Comparison of ENCODE assay signal across 8 cellular contexts in the genomic region with DNA sequence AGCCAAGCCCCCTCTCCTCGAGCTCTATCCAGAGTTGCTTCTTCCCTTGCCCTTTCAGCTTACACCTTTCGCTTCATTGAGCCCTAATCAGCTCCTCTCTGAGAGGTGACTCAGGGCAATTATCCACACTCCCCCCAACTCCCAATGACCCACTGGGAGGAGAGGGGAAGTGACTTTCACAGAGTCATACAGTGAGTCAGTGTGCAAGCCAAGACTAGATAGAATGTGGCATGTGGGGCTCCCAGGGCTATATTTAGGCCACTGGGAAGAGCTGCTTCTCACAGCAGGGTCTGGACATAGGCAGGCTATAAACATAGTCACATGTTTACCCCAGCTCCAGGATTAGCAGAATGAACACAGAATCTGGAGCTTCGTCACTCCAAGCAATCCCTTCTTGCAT. TPM values are rescaled to one million over a fixed set of nuclear protein-coding genes. Genes with fewer than 3 reads are reported as not detected.
DNase-seq lines count a peak whose midpoint lies in the region; ATAC-seq and TF ChIP-seq lines count a peak whose summit lies in the region.

No MANE protein-coding gene starts in this region.

- H3K9me3 ChIP-seq in RWPE2 (ENCODE audit: severe bottlenecking) = no peaks in the 10 kb centered on the region

- peak; percentile 95 for ATAC-seq in RWPE2 (ENCODE audit: low read depth)
- ATAC-seq in foreskin keratinocyte = peak; percentile 95
- ATAC-seq in stimulated activated effector memory CD8-positive, alpha-beta T cell treated with anti-CD3 and anti-CD28 coated beads, Interleukin-12 subunit alpha, Interleukin-12 subunit beta, amount 100 ng/mL, for 72 hours = peak; percentile 48
- no peak for ATAC-seq in GM18907 (IDR thresholded peaks at IDR 0.05; ENCODE audit: unreplicated experiment)

- TF ChIP-seq CTCF in RWPE2 (IDR thresholded peaks at IDR 0.05; ENCODE audit: poor library complexity, severe bottlenecking) = no peak
- TF ChIP-seq CTCF in foreskin keratinocyte (conservative IDR thresholded peaks at IDR 0.05) = no peak

- H3K9me3 Mint-ChIP-seq in stimulated activated effector memory CD8-positive, alpha-beta T cell treated with anti-CD3 and anti-CD28 coated beads, Interleukin-12 subunit alpha, Interleukin-12 subunit beta, amount 100 ng/mL, for 72 hours = no peaks in the 10 kb centered on the region
- no peaks in the 10 kb centered on the region for H3K9me3 Mint-ChIP-seq in activated naive CD4-positive, alpha-beta T cell treated with anti-CD3 and anti-CD28 coated beads, Interleukin-2, amount 10 ng/mL, durations not matched to agents 7 days and 5 days

- H3K4me3 Mint-ChIP-seq in stimulated activated effector memory CD8-positive, alpha-beta T cell treated with anti-CD3 and anti-CD28 coated beads, Interleukin-12 subunit alpha, Interleukin-12 subunit beta, amount 100 ng/mL, for 72 hours = no peak overlapping the region
- H3K4me3 Mint-ChIP-seq in activated naive CD4-positive, alpha-beta T cell treated with anti-CD3 and anti-CD28 coated beads, Interleukin-2, amount 10 ng/mL, durations not matched to agents 7 days and 5 days = no peak overlapping the region

- H3K4me1 ChIP-seq in RWPE2 (ENCODE audit: insufficient read depth, poor library complexity, severe bottlenecking) (peaks cover 25% of the 10 kb centered on the region), foreskin keratinocyte (peaks cover 33% of the 10 kb centered on the region)

- H3K27me3 ChIP-seq in RWPE2 (ENCODE audit: insufficient read depth, poor library complexity, severe bottlenecking) (no peaks in the 10 kb centered on the region), foreskin keratinocyte (no peaks in the 10 kb centered on the region)

- H3K27me3 Mint-ChIP-seq in activated naive CD4-positive, alpha-beta T cell treated with anti-CD3 and anti-CD28 coated beads, Interleukin-2, amount 10 ng/mL, durations not matched to agents 7 days and 5 days = peaks cover 35% of the 10 kb centered on the region

- DNase-seq in NCI-H82 (lab: John Stamatoyannopoulos, UW) = peak; percentile 27
- no peak for DNase-seq in NCI-H82 treated with DMSO at 0.1 percent for 48 hours (lab: John Stamatoyannopoulos, UW; ENCODE audit: unreplicated experiment)
- peak; percentile 88 for DNase-seq in RWPE2 (ENCODE audit: low spot score)
- peak; percentile 98 to 99 for DNase-seq in foreskin keratinocyte
- no peak for DNase-seq in stimulated activated effector memory CD8-positive, alpha-beta T cell treated with anti-CD3 and anti-CD28 coated beads, Interleukin-12 subunit alpha, Interleukin-12 subunit beta, amount 100 ng/mL, for 72 hours (ENCODE audit: low spot score in 2 of 2)
- DNase-seq in NAMALWA (ENCODE audit: low spot score) = no peak
- DNase-seq in activated naive CD4-positive, alpha-beta T cell treated with anti-CD3 and anti-CD28 coated beads, Interleukin-2, amount 10 ng/mL, durations not matched to agents 7 days and 5 days = no peak

- H3K36me3 Mint-ChIP-seq in stimulated activated effector memory CD8-positive, alpha-beta T cell treated with anti-CD3 and anti-CD28 coated beads, Interleukin-12 subunit alpha, Interleukin-12 subunit beta, amount 100 ng/mL, for 72 hours = no peaks in the 10 kb centered on the region
- H3K36me3 Mint-ChIP-seq in activated naive CD4-positive, alpha-beta T cell treated with anti-CD3 and anti-CD28 coated beads, Interleukin-2, amount 10 ng/mL, durations not matched to agents 7 days and 5 days = no peaks in the 10 kb centered on the region

- CTCF ChIA-PET in activated naive CD4-positive, alpha-beta T cell treated with anti-CD3 and anti-CD28 coated beads, Interleukin-2, amount 10 ng/mL, durations not matched to agents 7 days and 5 days (lab: Charles Lee) = interaction anchor here (0.7 to 1.6 kb wide), 2 partner anchors 17 to 212 kb away, joined by 3 to 6 read pairs; no protein-coding TSS in a partner anchor

- no peak overlapping the region for H3K4me3 ChIP-seq in RWPE2 (ENCODE audit: severe bottlenecking)

- H3K4me1 Mint-ChIP-seq in stimulated activated effector memory CD8-positive, alpha-beta T cell treated with anti-CD3 and anti-CD28 coated beads, Interleukin-12 subunit alpha, Interleukin-12 subunit beta, amount 100 ng/mL, for 72 hours = no peaks in the 10 kb centered on the region
- no peaks in the 10 kb centered on the region for H3K4me1 Mint-ChIP-seq in activated naive CD4-positive, alpha-beta T cell treated with anti-CD3 and anti-CD28 coated beads, Interleukin-2, amount 10 ng/mL, durations not matched to agents 7 days and 5 days

- H3K27ac ChIP-seq in RWPE2 (ENCODE audit: poor library complexity, severe bottlenecking) (peak overlapping the region; percentile 93), foreskin keratinocyte (peak overlapping the region; percentile 99)

- H3K36me3 ChIP-seq in RWPE2 (ENCODE audit: low read depth) = no peaks in the 10 kb centered on the region

- no peak overlapping the region for H3K27ac Mint-ChIP-seq in stimulated activated effector memory CD8-positive, alpha-beta T cell treated with anti-CD3 and anti-CD28 coated beads, Interleukin-12 subunit alpha, Interleukin-12 subunit beta, amount 100 ng/mL, for 72 hours
- H3K27ac Mint-ChIP-seq in activated naive CD4-positive, alpha-beta T cell treated with anti-CD3 and anti-CD28 coated beads, Interleukin-2, amount 10 ng/mL, durations not matched to agents 7 days and 5 days = no peak overlapping the region

RNA-seq across cellular contexts. Expression of a gene that starts 57.4 kb away (rescaled TPM):
- 0.42 and 0.58 TPM in 2 replicates for total RNA-seq in foreskin keratinocyte
- polyA plus RNA-seq in foreskin keratinocyte = 0.20 and 0.29 TPM in 2 replicates

Comparison
In these comparisons a context has a peak if more than half of its experiments do, and no peak if none do; other contexts are left out.
1. DNase-seq: peak in NCI-H82 (single experiment), RWPE2 (single experiment) and foreskin keratinocyte (2 of 2); none in NCI-H82 treated with DMSO at 0.1 percent for 48 hours (single experiment), stimulated activated effector memory CD8-positive, alpha-beta T cell treated with anti-CD3 and anti-CD28 coated beads, Interleukin-12 subunit alpha, Interleukin-12 subunit beta, amount 100 ng/mL, for 72 hours (0 of 2), NAMALWA (single experiment) and activated naive CD4-positive, alpha-beta T cell treated with anti-CD3 and anti-CD28 coated beads, Interleukin-2, amount 10 ng/mL, durations not matched to agents 7 days and 5 days (single experiment).